In the genomic region with DNA sequence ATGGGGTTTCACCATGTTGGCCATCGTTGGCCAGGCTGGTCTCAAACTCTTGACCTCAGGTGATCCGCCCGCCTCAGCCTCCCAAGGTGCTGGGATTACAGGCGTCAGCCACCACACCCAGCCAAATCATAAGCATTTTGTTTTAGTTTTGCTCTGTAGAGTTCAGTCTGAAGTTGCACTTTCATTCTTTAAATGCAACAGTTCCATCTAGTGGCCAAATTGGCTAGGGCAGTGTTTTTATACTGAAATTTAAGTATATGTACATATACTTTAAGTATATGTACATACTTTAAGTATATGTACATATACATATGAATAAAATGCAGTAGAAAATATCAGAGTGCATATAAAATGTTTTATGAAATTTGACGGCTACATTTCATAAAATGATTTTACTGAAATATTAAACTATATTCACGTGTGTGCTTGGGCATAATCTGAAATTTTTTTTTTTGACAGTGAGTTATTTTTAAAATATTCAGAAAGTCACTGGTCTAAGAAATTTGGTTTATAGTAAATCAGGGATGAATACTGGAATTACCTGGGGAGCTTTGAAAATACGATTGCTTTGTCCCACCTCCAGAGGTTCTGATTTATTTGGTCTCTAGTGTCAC, we compare ENCODE assay signal across 7 cellular contexts.
DNase-seq lines count a peak whose midpoint lies in the region; ATAC-seq and TF ChIP-seq lines count a peak whose summit lies in the region.

No MANE protein-coding gene starts in this region.

- TF ChIP-seq CTCF in upper lobe of right lung (IDR thresholded peaks at IDR 0.05) = peak; percentile 75

- no peaks in the 10 kb centered on the region for H3K4me1 ChIP-seq in upper lobe of right lung

- DNase-seq in EH (ENCODE audit: low read depth) (peak; percentile 31), NCI-H460 (ENCODE audit: extremely low read depth, low read depth) (peak; percentile 50), astrocyte of the hippocampus (ENCODE audit: low read depth, low spot score) (peak; percentile 59), kidney glomerular epithelial cell (lab: John Stamatoyannopoulos, UW) (peak; percentile 54), upper lobe of right lung (no peak)

- H3K27me3 ChIP-seq in upper lobe of right lung = no peaks in the 10 kb centered on the region

- H3K36me3 ChIP-seq in upper lobe of right lung = no peaks in the 10 kb centered on the region

- no peaks in the 10 kb centered on the region for H3K9me3 ChIP-seq in upper lobe of right lung

- H3K27ac ChIP-seq in upper lobe of right lung = no peak overlapping the region

- ATAC-seq in GM19043 (IDR thresholded peaks at IDR 0.05; ENCODE audit: low read depth, unreplicated experiment) (peak; percentile 40), HG03175 (IDR thresholded peaks at IDR 0.05; ENCODE audit: unreplicated experiment) (peak; percentile 77), upper lobe of right lung (peak; percentile 78)

- H3K4me3 ChIP-seq in upper lobe of right lung = no peak overlapping the region

- intact Hi-C loops in upper lobe of right lung (cut with DNase I) = no loop called here
